ENCODE assay signal across 19 cellular contexts in genomic region chr11:26134053-26134452, GRCh38.
"Had no signal": no experiment of that assay in that cellular context is flagged by ENCODE, and none has a peak within 500 bp of the region (broad histone marks: within the 10 kb centered on the region; RNA-seq: fewer than 3 reads in every experiment).

No MANE protein-coding gene starts in this region.

- H3K36me3 ChIP-seq: gastroesophageal sphincter, neutrophil, right lobe of liver, spleen, tibial artery, upper lobe of right lung, vagina had no signal

- H3K4me1 ChIP-seq: gastroesophageal sphincter, psoas muscle, right lobe of liver, spleen, tibial artery, upper lobe of right lung, vagina had no signal

- H3K9me3 ChIP-seq: gastroesophageal sphincter, neutrophil, psoas muscle, right lobe of liver, tibial artery, upper lobe of right lung, vagina had no signal

- H3K4me3 ChIP-seq: gastroesophageal sphincter, psoas muscle, right lobe of liver, spleen, tibial artery, upper lobe of right lung, vagina had no signal

- H3K27me3 ChIP-seq: gastroesophageal sphincter, neutrophil, right lobe of liver, spleen, tibial artery, upper lobe of right lung, vagina had no signal

- DNase-seq: dermis blood vessel endothelial cell; glutamatergic neuron; islet precursor cell; mammary epithelial cell; naive thymus-derived CD4-positive, alpha-beta T cell; nephron progenitor cell; psoas muscle; right lobe of liver; spleen; stimulated activated CD4-positive, alpha-beta T cell treated with anti-CD3 and anti-CD28 coated beads, Interleukin-15, amount 100 ng/mL, for 24 hours; stimulated activated CD4-positive, alpha-beta T cell treated with anti-CD3 and anti-CD28 coated beads, Interleukin-1b, Interleukin-23, amount 100 ng/mL, for 48 hours; stimulated activated CD4-positive, alpha-beta T cell treated with anti-CD3 and anti-CD28 coated beads, Interleukin-4, amount 100 ng/mL, for 24 hours; tibial artery; upper lobe of right lung had no signal

- ATAC-seq: gastroesophageal sphincter; left lobe of liver; naive thymus-derived CD4-positive, alpha-beta T cell; psoas muscle; right lobe of liver; stimulated activated memory B cell treated with anti-CD40 and anti-IgM and Interleukin-4, amounts not matched to agents 10 μg/mL and 1 μg/mL and 100 μg/mL, for 72 hours; upper lobe of right lung had no signal

- H3K27ac ChIP-seq: gastroesophageal sphincter, neutrophil, psoas muscle, right lobe of liver, spleen, tibial artery, upper lobe of right lung, vagina had no signal
